ENCODE assay signal across 30 cellular contexts in genomic region chr15:57594479-57594878, GRCh38. TPM values are rescaled to one million over a fixed set of nuclear protein-coding genes. Genes with fewer than 3 reads are reported as not detected.
A peak's percentile ranks its signal among the peaks of the same experiment; 100 is the strongest.
DNase-seq lines count a peak whose midpoint lies in the region; ATAC-seq, FAIRE-seq and TF ChIP-seq lines count a peak whose summit lies in the region.
"Had no signal": no experiment of that assay in that cellular context is flagged by ENCODE, and none has a peak within 500 bp of the region (broad histone marks: within the 10 kb centered on the region; RNA-seq: fewer than 3 reads in every experiment).

No MANE protein-coding gene starts in this region.

- intact Hi-C loops in spleen (cut with DNase I; ENCODE audit: low total_unique reads), result no loop called here

- peaks cover 1% of the 10 kb centered on the region for H3K36me3 Mint-ChIP-seq in progenitor cell of endocrine pancreas (ENCODE audit: insufficient read depth)
- no peaks in the 10 kb centered on the region for H3K36me3 Mint-ChIP-seq in chondrocyte (ENCODE audit: low read depth)
- H3K36me3 Mint-ChIP-seq: WTC11 had no signal

- H3K9me3 Mint-ChIP-seq in progenitor cell of endocrine pancreas (ENCODE audit: low read depth) (no peaks in the 10 kb centered on the region), chondrocyte (ENCODE audit: low read depth) (no peaks in the 10 kb centered on the region)
- H3K9me3 Mint-ChIP-seq: activated CD4-positive, alpha-beta T cell treated with anti-CD3 and anti-CD28 coated beads, Interleukin-2, amount 10 ng/mL, durations not matched to agents 7 days and 5 days; activated naive CD8-positive, alpha-beta T cell treated with anti-CD3 and anti-CD28 coated beads, Interleukin-2, amount 50 U/mL, for 24 hours; activated T-cell treated with anti-CD3 and anti-CD28 coated beads, Interleukin-2, amount 50 U/mL, for 72 hours; GM23338; WTC11 had no signal

- DNase-seq in A549 (ENCODE audit: low read depth in 1 of 2, low spot score in 1 of 2) (no peak), spleen (no peak), SJCRH30 (no peak), D721Med (ENCODE audit: insufficient read length, low spot score) (no peak), progenitor cell of endocrine pancreas (ENCODE audit: low spot score, unreplicated experiment) (no peak), chondrocyte (ENCODE audit: low spot score) (no peak)
- DNase-seq: activated CD4-positive, alpha-beta T cell treated with anti-CD3 and anti-CD28 coated beads, Interleukin-2, amount 10 ng/mL, durations not matched to agents 7 days and 5 days; activated naive CD8-positive, alpha-beta T cell treated with anti-CD3 and anti-CD28 coated beads, Interleukin-2, amount 50 U/mL, for 24 hours; activated T-cell treated with anti-CD3 and anti-CD28 coated beads, Interleukin-2, amount 50 U/mL, for 72 hours; dorsolateral prefrontal cortex; midbrain; naive thymus-derived CD4-positive, alpha-beta T cell; NCI-H1930; NCI-H2171 treated with DMSO at 0.1 percent for 48 hours; NCI-H510A; nucleus accumbens; psoas muscle; stimulated activated naive CD8-positive, alpha-beta T cell treated with anti-CD3 and anti-CD28 coated beads, Interleukin-15, Interleukin-2, amounts not matched to agents 100 U/mL and 50 U/mL, for 24 hours had no signal

- CTCF ChIA-PET in A549 (lab: Yijun Ruan, JAX), result interaction anchor here (1.0 to 7.5 kb wide), 3 partner anchors 10 to 16 kb away, joined by 3 to 45 read pairs (median 4); no protein-coding TSS in a partner anchor

- H3K4me1 Mint-ChIP-seq in progenitor cell of endocrine pancreas (ENCODE audit: low read depth) (peaks cover 40% of the 10 kb centered on the region), chondrocyte (ENCODE audit: low read depth) (peaks cover 27% of the 10 kb centered on the region)

- H3K4me3 ChIP-seq in A549, result no peak overlapping the region
- H3K4me3 ChIP-seq in gastroesophageal sphincter, result peak overlapping the region in 1 of 2 donors; percentile 75
- no peak overlapping the region for H3K4me3 ChIP-seq in spleen
- H3K4me3 ChIP-seq in SJCRH30, result no peak overlapping the region
- H3K4me3 ChIP-seq: dorsolateral prefrontal cortex, GM23338, psoas muscle had no signal

- TF ChIP-seq POLR2A in A549 (IDR thresholded peaks at IDR 0.05; ENCODE audit: low read length), result no peak
- TF ChIP-seq POLR2A in gastroesophageal sphincter (IDR thresholded peaks at IDR 0.05), result no peak
- TF ChIP-seq POLR2A in spleen (IDR thresholded peaks at IDR 0.05), result no peak

- no peak overlapping the region for H3K4me2 ChIP-seq in A549
- H3K4me2 ChIP-seq: GM23338, SK-N-SH had no signal

- H3K4me1 ChIP-seq in A549 (peaks cover 9% of the 10 kb centered on the region; the same call in 1 of the 3 replicates), gastroesophageal sphincter (peaks cover 15 to 92% (median 16%) of the 10 kb centered on the region in 3 donors), spleen (peaks cover 3 to 56% (median 22%) of the 10 kb centered on the region in 6 donors), SJCRH30 (peaks cover 23% of the 10 kb centered on the region)

- no peak overlapping the region for H3K27ac ChIP-seq in A549
- H3K27ac ChIP-seq in gastroesophageal sphincter, result peak overlapping the region; percentile 66 to 94 (median 91)
- H3K27ac ChIP-seq in spleen, result peak overlapping the region in 7 of 8 donors; percentile 62 to 85 (median 76)
- H3K27ac ChIP-seq in SJCRH30, result no peak overlapping the region
- H3K27ac ChIP-seq: dorsolateral prefrontal cortex, RWPE1 had no signal

- ATAC-seq in A549, result no peak
- ATAC-seq in gastroesophageal sphincter, result no peak
- ATAC-seq: activated naive CD8-positive, alpha-beta T cell treated with anti-CD3 and anti-CD28 coated beads, Interleukin-2, amount 50 U/mL, for 24 hours; activated T-cell treated with anti-CD3 and anti-CD28 coated beads, Interleukin-2, amount 50 U/mL, for 72 hours; GM23338; naive thymus-derived CD4-positive, alpha-beta T cell; stimulated activated naive CD8-positive, alpha-beta T cell treated with anti-CD3 and anti-CD28 coated beads, Interleukin-15, Interleukin-2, amounts not matched to agents 100 U/mL and 50 U/mL, for 24 hours; WTC11 had no signal

- TF ChIP-seq EP300 in A549 (IDR thresholded peaks at IDR 0.05) (no peak), Ishikawa (IDR thresholded peaks at IDR 0.05; ENCODE audit: borderline replicate concordance) (no peak), gastroesophageal sphincter (IDR thresholded peaks at IDR 0.05) (no peak)

- 83% methylated on average over 6 of the region's 6 CpGs for WGBS in A549 (ENCODE audit: missing lambda C conversion rate)
- 88 to 92% methylated on average over 6 of the region's 6 CpGs for WGBS in gastroesophageal sphincter (ENCODE audit: low coverage in 1 of 2), 2 donors
- 84 to 95% (median 90%) methylated on average over 6 of the region's 6 CpGs for WGBS in spleen, 5 donors

- peaks cover 8% of the 10 kb centered on the region for H3K27me3 Mint-ChIP-seq in progenitor cell of endocrine pancreas
- H3K27me3 Mint-ChIP-seq in chondrocyte (ENCODE audit: low read depth), result peaks cover 5% of the 10 kb centered on the region

- no peaks in the 10 kb centered on the region for H3K36me3 ChIP-seq in gastroesophageal sphincter
- H3K36me3 ChIP-seq in spleen, result no peaks in the 10 kb centered on the region
- H3K36me3 ChIP-seq in SJCRH30, result no peaks in the 10 kb centered on the region
- H3K36me3 ChIP-seq: BE2C had no signal

- FAIRE-seq in A549 (lab: Jason Lieb, UNC), result no peak
- FAIRE-seq in D721Med (lab: Jason Lieb, UNC), result no peak
- FAIRE-seq: endothelial cell of umbilical vein, GM19239, islet of Langerhans, small intestine had no signal

- no peak overlapping the region for H3K27ac Mint-ChIP-seq in progenitor cell of endocrine pancreas
- H3K27ac Mint-ChIP-seq in chondrocyte (ENCODE audit: unreplicated experiment), result no peak overlapping the region
- H3K27ac Mint-ChIP-seq: activated CD4-positive, alpha-beta T cell treated with anti-CD3 and anti-CD28 coated beads, Interleukin-2, amount 10 ng/mL, durations not matched to agents 7 days and 5 days; activated naive CD8-positive, alpha-beta T cell treated with anti-CD3 and anti-CD28 coated beads, Interleukin-2, amount 50 U/mL, for 24 hours; activated T-cell treated with anti-CD3 and anti-CD28 coated beads, Interleukin-2, amount 50 U/mL, for 72 hours; GM23338; WTC11 had no signal

- no peaks in the 10 kb centered on the region for H3K9me3 ChIP-seq in A549
- H3K9me3 ChIP-seq in gastroesophageal sphincter, result no peaks in the 10 kb centered on the region
- H3K9me3 ChIP-seq in spleen, result no peaks in the 10 kb centered on the region
- no peaks in the 10 kb centered on the region for H3K9me3 ChIP-seq in SJCRH30 (replicated peaks)
- H3K9me3 ChIP-seq: BE2C, psoas muscle, SK-N-SH had no signal

- POLR2A ChIA-PET in A549 (lab: Yijun Ruan, JAX), result no interaction called here

- TF ChIP-seq CTCF in A549 (IDR thresholded peaks at IDR 0.05) (no peak), gastroesophageal sphincter (IDR thresholded peaks at IDR 0.05) (no peak), spleen (IDR thresholded peaks at IDR 0.05 in 8 of 11, conservative IDR thresholded peaks at IDR 0.05 in 3 of 11) (no peak), D721Med (IDR thresholded peaks at IDR 0.05; ENCODE audit: insufficient read depth, missing control alignments) (no peak), progenitor cell of endocrine pancreas (IDR thresholded peaks at IDR 0.05; ENCODE audit: unreplicated experiment) (no peak), chondrocyte (IDR thresholded peaks at IDR 0.05) (no peak)

- H3K27me3 ChIP-seq in gastroesophageal sphincter, result no peaks in the 10 kb centered on the region
- H3K27me3 ChIP-seq in spleen (replicated peaks in 1 of 7), result peaks cover 0 to 24% (median 3%) of the 10 kb centered on the region in 7 donors
- no peaks in the 10 kb centered on the region for H3K27me3 ChIP-seq in SJCRH30
- H3K27me3 ChIP-seq: BE2C had no signal

- TF ChIP-seq RAD21 in A549 (conservative IDR thresholded peaks at IDR 0.05 in 1 of 2, IDR thresholded peaks at IDR 0.05 in 1 of 2), result no peak
- no peak for TF ChIP-seq RAD21 in Ishikawa (IDR thresholded peaks at IDR 0.05; ENCODE audit: low read depth)

- H3K4me3 Mint-ChIP-seq in progenitor cell of endocrine pancreas (ENCODE audit: low read depth) (no peak overlapping the region), chondrocyte (ENCODE audit: unreplicated experiment) (no peak overlapping the region)
- H3K4me3 Mint-ChIP-seq: activated CD4-positive, alpha-beta T cell treated with anti-CD3 and anti-CD28 coated beads, Interleukin-2, amount 10 ng/mL, durations not matched to agents 7 days and 5 days; activated naive CD8-positive, alpha-beta T cell treated with anti-CD3 and anti-CD28 coated beads, Interleukin-2, amount 50 U/mL, for 24 hours; activated T-cell treated with anti-CD3 and anti-CD28 coated beads, Interleukin-2, amount 50 U/mL, for 72 hours; GM23338; WTC11 had no signal

TF ChIP-seq in A549, 52 proteins besides CTCF, POLR2A, EP300 and RAD21:
- TF ChIP-seq CEBPB (IDR thresholded peaks at IDR 0.05) (peak; percentile 58 to 66; a peak in 3 of 4 replicates), CHD4 (IDR thresholded peaks at IDR 0.05; ENCODE audit: borderline replicate concordance) (no peak), ZNF302 (CRISPR knock-in tag; IDR thresholded peaks at IDR 0.05) (no peak)

TF ChIP-seq in Ishikawa, 13 proteins besides CTCF, POLR2A, EP300 and RAD21 (continues in another document):
- TF ChIP-seq TAF1 (IDR thresholded peaks at IDR 0.05; ENCODE audit: low read depth) (no peak), NFIC (IDR thresholded peaks at IDR 0.05) (no peak), EGR1 (IDR thresholded peaks at IDR 0.05) (no peak), FOXM1 (IDR thresholded peaks at IDR 0.05; ENCODE audit: borderline replicate concordance, low read depth) (no peak)

RNA-seq across cellular contexts. Expression of gene MYZAP, which starts 2.8 kb away (rescaled TPM):
- 1.1 and 1.2 TPM in 2 replicates for polyA plus RNA-seq in A549 (2011; rRNA removed)
- 0.19 and 0.24 TPM in 2 replicates for polyA plus RNA-seq in A549 (2012; cell fraction: cytosol; rRNA removed)
- polyA plus RNA-seq in A549 (2012; cell fraction: nucleus; rRNA removed), result 0.06 TPM in 1 of 2 replicates, not detected in the other
- 1.8 to 2.6 TPM (median 2.4 TPM) in 3 replicates for polyA plus RNA-seq in A549 (2017; fragmentation: RNase III; extraction: RNeasy Plus Mini Kit Qiagen cat#74134 plus additional on column Dnase treatment)
- polyA minus RNA-seq in A549 (2011; rRNA and poly(A)+ RNA removed), result 0.37 TPM in 1 of 2 replicates, not detected in the other
- 100 to 1,000 TPM in 3 of 4 donors, 10 to 100 TPM in 1; 13.6 to 299 (median 190) TPM for total RNA-seq in gastroesophageal sphincter
- total RNA-seq in spleen, result 10 to 100 TPM in 6 of 7 donors, 1 to 10 TPM in 1; 9.1 to 26.2 (median 15.0) TPM
- polyA plus RNA-seq in spleen, result 10 to 100 TPM in 1 of 3 donors, 1 to 10 TPM in 2; 4.1 to 15.9 (median 4.1) TPM
- 13.0 and 15.9 TPM in 2 replicates for total RNA-seq in SJCRH30 (2014; rRNA removed; shearing (Covaris generic))
- 11.5 and 11.9 TPM in 2 replicates for total RNA-seq in progenitor cell of endocrine pancreas
- 0.17 to 1.9 TPM in 2 of 3 replicates, not detected in the other for total RNA-seq in chondrocyte
- total RNA-seq: activated CD4-positive, alpha-beta T cell treated with anti-CD3 and anti-CD28 coated beads, Interleukin-2, amount 10 ng/mL, durations not matched to agents 7 days and 5 days; T-helper 1 cell treated with Interleukin-12 subunit alpha and Interleukin-12 subunit beta and Interleukin-4 antibody, amounts not matched to agents 30 ng/mL and 1 ng/mL, for 36 hours had no signal

Comparison
In these comparisons a context has a peak if more than half of its experiments do, and no peak if none do; other contexts are left out.
1. H3K27ac ChIP-seq: peak in gastroesophageal sphincter (4 of 4) and spleen (7 of 8); none in A549 (0 of 2) and SJCRH30 (single experiment).